In genomic region chr1:32494196-32494595, GRCh38 we compare ENCODE assay signal across 1 cellular context.
TF ChIP-seq lines count a peak whose summit lies in the region.

No MANE protein-coding gene starts in this region.

TF ChIP-seq in HCT116, 20 proteins besides CTCF, POLR2A, EP300 and RAD21:
- TF ChIP-seq, protein P1, sequence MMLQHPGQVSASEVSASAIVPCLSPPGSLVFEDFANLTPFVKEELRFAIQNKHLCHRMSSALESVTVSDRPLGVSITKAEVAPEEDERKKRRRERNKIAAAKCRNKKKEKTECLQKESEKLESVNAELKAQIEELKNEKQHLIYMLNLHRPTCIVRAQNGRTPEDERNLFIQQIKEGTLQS (IDR thresholded peaks at IDR 0.05) = no peak
- no peak for TF ChIP-seq TCF7L2 (IDR thresholded peaks at IDR 0.05; ENCODE audit: borderline replicate concordance, extremely low read depth, insufficient read depth, insufficient read length)
- TF ChIP-seq, protein P2, sequence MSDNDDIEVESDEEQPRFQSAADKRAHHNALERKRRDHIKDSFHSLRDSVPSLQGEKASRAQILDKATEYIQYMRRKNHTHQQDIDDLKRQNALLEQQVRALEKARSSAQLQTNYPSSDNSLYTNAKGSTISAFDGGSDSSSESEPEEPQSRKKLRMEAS (IDR thresholded peaks at IDR 0.05) = no peak
- TF ChIP-seq EZH2phosphoT487 (IDR thresholded peaks at IDR 0.05; ENCODE audit: borderline replicate concordance) = no peak
- no peak for TF ChIP-seq ELF1 (IDR thresholded peaks at IDR 0.05; ENCODE audit: borderline replicate concordance, low read depth)
- TF ChIP-seq JUND (IDR thresholded peaks at IDR 0.05) = no peak
- TF ChIP-seq EZH2 (IDR thresholded peaks at IDR 0.05) = no peak
- TF ChIP-seq EGR1 (IDR thresholded peaks at IDR 0.05; ENCODE audit: low read depth) = no peak
- TF ChIP-seq SRF (IDR thresholded peaks at IDR 0.05; ENCODE audit: low read depth) = no peak
- TF ChIP-seq SP1 (IDR thresholded peaks at IDR 0.05; ENCODE audit: low read depth) = no peak
- TF ChIP-seq CEBPB (IDR thresholded peaks at IDR 0.05; ENCODE audit: low read depth) = no peak
- no peak for TF ChIP-seq REST (IDR thresholded peaks at IDR 0.05; ENCODE audit: low read depth)
